In the genomic region with DNA sequence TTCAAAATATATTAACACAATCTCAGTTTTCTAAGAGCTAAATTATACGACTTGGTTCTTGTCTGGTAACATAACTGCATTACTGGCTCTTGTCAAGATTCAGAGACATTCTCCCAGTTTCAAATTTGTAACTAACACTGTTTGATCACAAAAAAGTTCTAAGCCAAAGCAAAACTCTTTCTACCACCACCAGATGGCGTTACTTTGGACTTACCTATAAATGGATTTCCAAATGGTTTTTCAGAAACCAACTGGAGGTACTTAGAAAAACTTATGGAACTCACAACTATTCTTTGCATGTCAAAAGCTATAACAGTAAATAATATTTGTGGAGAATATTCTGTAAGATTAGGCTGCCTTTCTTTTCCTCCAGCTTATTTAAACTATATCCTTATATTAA, we compare ENCODE assay signal across 13 cellular contexts. TPM values are rescaled to one million over a fixed set of nuclear protein-coding genes. Genes with fewer than 3 reads are reported as not detected.
DNase-seq lines count a peak whose midpoint lies in the region; ATAC-seq, FAIRE-seq and TF ChIP-seq lines count a peak whose summit lies in the region.
"Had no signal": no experiment of that assay in that cellular context is flagged by ENCODE, and none has a peak within 500 bp of the region (broad histone marks: within the 10 kb centered on the region; RNA-seq: fewer than 3 reads in every experiment).

No MANE protein-coding gene starts in this region.

- 43 to 48% (median 46%) methylated on average over 2 of the region's 2 CpGs for WGBS in adrenal gland, 4 donors

- DNase-seq in BE2C: peak; percentile 4
- peak; percentile 15 for DNase-seq in H54 (ENCODE audit: insufficient read length, low spot score)
- peak; percentile 53 for DNase-seq in SK-MEL-5 (ENCODE audit: low read depth, low spot score)
- DNase-seq in glomerular visceral epithelial cell (ENCODE audit: extremely low spot score): peak; percentile 3
- no peak for DNase-seq in adrenal gland
- no peak for DNase-seq in NCI-H510A treated with DMSO at 0.1 percent for 48 hours (lab: John Stamatoyannopoulos, UW)
- DNase-seq in germinal center (ENCODE audit: low spot score): no peak
- DNase-seq: activated CD4-positive, alpha-beta T cell treated with anti-CD3 and anti-CD28 coated beads for 1 hour; activated naive CD8-positive, alpha-beta T cell treated with anti-CD3 and anti-CD28 coated beads, Interleukin-2, amount 10 ng/mL, durations not matched to agents 7 days and 5 days; NCI-H2171 treated with DMSO at 0.1 percent for 48 hours had no signal

- no peaks in the 10 kb centered on the region for H3K27me3 ChIP-seq in BE2C
- H3K27me3 ChIP-seq in adrenal gland: no peaks in the 10 kb centered on the region

- no peaks in the 10 kb centered on the region for H3K4me1 ChIP-seq in BE2C
- no peaks in the 10 kb centered on the region for H3K4me1 ChIP-seq in adrenal gland (replicated peaks in 1 of 2)

- H3K9me3 ChIP-seq in BE2C: no peaks in the 10 kb centered on the region
- no peaks in the 10 kb centered on the region for H3K9me3 ChIP-seq in adrenal gland (replicated peaks in 1 of 3)

- ATAC-seq in GM19463 (IDR thresholded peaks at IDR 0.05; ENCODE audit: unreplicated experiment): no peak

- intact Hi-C loops in adrenal gland (cut with DNase I): no loop called here

- TF ChIP-seq CTCF in BE2C (IDR thresholded peaks at IDR 0.05; ENCODE audit: low read depth, low read length) (peak; percentile 50), adrenal gland (IDR thresholded peaks at IDR 0.05) (no peak)

- H3K4me3 ChIP-seq in BE2C (ENCODE audit: low read depth, low read length): no peak overlapping the region
- H3K4me3 ChIP-seq in adrenal gland: no peak overlapping the region

- no peaks in the 10 kb centered on the region for H3K36me3 ChIP-seq in BE2C
- H3K36me3 ChIP-seq in adrenal gland (replicated peaks in 1 of 2): no peaks in the 10 kb centered on the region

- TF ChIP-seq POLR2A in H54 (IDR thresholded peaks at IDR 0.05; ENCODE audit: low read depth, low read length) (no peak), adrenal gland (IDR thresholded peaks at IDR 0.05) (no peak)

- no peak for FAIRE-seq in H54 (lab: Jason Lieb, UNC)

- H3K27ac ChIP-seq in adrenal gland: no peak overlapping the region

- in situ Hi-C loops in SK-MEL-5 (cut with HindIII; ENCODE audit: low pct_unique_long_range_greater_than_20kb, low sequenced_read_pairs): no loop called here

RNA-seq across cellular contexts. Expression of gene GFRAL, which starts 34.2 kb away (rescaled TPM):
- not detected for polyA plus RNA-seq in BE2C (2012; ENCODE audit: insufficient read depth, insufficient read length, low read depth)
- not detected in 2 replicates for total RNA-seq in SK-MEL-5 (2014; rRNA removed; shearing (Covaris generic))
- polyA plus RNA-seq in SK-MEL-5 (2015; cell fraction: cytosol; rRNA removed): not detected in 2 replicates
- not detected in 2 replicates for polyA plus RNA-seq in SK-MEL-5 (2015; cell fraction: nucleus; rRNA removed)
- total RNA-seq in adrenal gland: not detected
- not detected for polyA plus RNA-seq in adrenal gland
- total RNA-seq: activated naive CD8-positive, alpha-beta T cell treated with anti-CD3 and anti-CD28 coated beads, Interleukin-2, amount 10 ng/mL, durations not matched to agents 7 days and 5 days; G401; posterior vena cava had no signal

Comparison
In these comparisons a context has a peak if more than half of its experiments do, and no peak if none do; other contexts are left out.
1. DNase-seq: peak in BE2C (single experiment), H54 (single experiment), SK-MEL-5 (single experiment) and glomerular visceral epithelial cell (single experiment); none in adrenal gland (0 of 7), NCI-H510A treated with DMSO at 0.1 percent for 48 hours (single experiment) and germinal center (single experiment).